ENCODE assay signal across 23 cellular contexts in the genomic region with DNA sequence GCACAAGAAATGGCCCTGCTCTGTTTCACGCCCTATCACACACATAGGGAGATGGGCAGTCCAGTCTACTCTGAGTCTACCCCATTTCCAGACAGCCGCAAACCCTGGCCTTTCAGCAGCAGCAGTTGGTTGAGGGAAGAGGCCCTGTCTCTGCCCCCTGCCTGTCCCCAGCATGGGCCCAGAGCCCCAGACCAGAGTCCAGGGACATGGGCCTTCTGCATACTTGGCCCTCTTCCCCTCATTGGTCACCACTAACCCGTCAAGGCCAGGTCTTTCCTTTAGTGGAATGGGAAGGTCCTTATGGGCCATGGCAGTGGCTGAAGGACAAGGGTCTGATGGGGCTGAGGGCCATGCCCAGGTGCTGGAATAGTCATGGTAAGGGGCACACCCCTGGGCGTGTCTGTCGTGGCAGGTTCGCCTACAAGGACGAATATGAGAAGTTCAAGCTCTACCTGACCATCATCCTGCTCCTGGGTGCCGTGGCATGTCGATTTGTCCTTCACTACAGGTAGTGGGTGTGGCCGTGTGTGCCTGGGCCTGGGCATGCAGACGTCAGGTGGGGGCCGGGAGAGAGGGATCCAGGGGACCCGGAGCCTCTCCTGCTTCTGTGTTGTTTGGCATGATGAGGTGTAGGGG. TPM values are rescaled to one million over a fixed set of nuclear protein-coding genes. Genes with fewer than 3 reads are reported as not detected.
DNase-seq lines count a peak whose midpoint lies in the region; ATAC-seq, FAIRE-seq and TF ChIP-seq lines count a peak whose summit lies in the region.
"Had no signal": no experiment of that assay in that cellular context is flagged by ENCODE, and none has a peak within 500 bp of the region (broad histone marks: within the 10 kb centered on the region; RNA-seq: fewer than 3 reads in every experiment).

No MANE protein-coding gene starts in this region.

- no peak for TF ChIP-seq POLR2A in HepG2 (IDR thresholded peaks at IDR 0.05; ENCODE audit: insufficient read depth in 1 of 2, low read depth in 2 of 2, low read length in 2 of 2)
- TF ChIP-seq POLR2A in right lobe of liver (IDR thresholded peaks at IDR 0.05), result no peak

- no peaks in the 10 kb centered on the region for H3K27me3 Mint-ChIP-seq in T-helper 1 cell treated with Interleukin-12 subunit alpha and Interleukin-12 subunit beta and Interleukin-4 antibody, amounts not matched to agents 30 μg/mL and 1 μg/mL, for 36 hours (ENCODE audit: low read depth)

- H3K4me3 ChIP-seq in HepG2 (replicated peaks in 1 of 3; ENCODE audit: insufficient read depth in 1 of 3, low read depth in 2 of 3, low read length in 3 of 3) (no peak overlapping the region), right lobe of liver (no peak overlapping the region), bronchial epithelial cell (ENCODE audit: low read depth, low read length) (no peak overlapping the region)
- H3K4me3 ChIP-seq: GM12878, GM23338, K562, Peyer's patch had no signal

- no peak overlapping the region for H2AFZ ChIP-seq in HepG2 (ENCODE audit: low read length)
- H2AFZ ChIP-seq: GM23338 had no signal

- peaks cover 17% of the 10 kb centered on the region for H3K36me3 Mint-ChIP-seq in T-helper 1 cell treated with Interleukin-12 subunit alpha and Interleukin-12 subunit beta and Interleukin-4 antibody, amounts not matched to agents 30 μg/mL and 1 μg/mL, for 36 hours (ENCODE audit: low read depth)
- H3K36me3 Mint-ChIP-seq in stimulated activated effector memory CD8-positive, alpha-beta T cell treated with anti-CD3 and anti-CD28 coated beads, Interleukin-12 subunit alpha, Interleukin-12 subunit beta, amount 100 ng/mL, for 72 hours, result peaks cover 8% of the 10 kb centered on the region
- H3K36me3 Mint-ChIP-seq: CD14-positive monocyte had no signal

- no peak for TF ChIP-seq RAD21 in HepG2 (CRISPR knock-in tag; IDR thresholded peaks at IDR 0.05)

- H3K36me3 ChIP-seq in HepG2 (replicated peaks in 1 of 2; ENCODE audit: control insufficient read depth in 1 of 2, insufficient read depth in 2 of 2, low read length in 2 of 2), result peaks cover 3 to 12% of the 10 kb centered on the region in 2 experiments; a peak in 3 of 5 replicates
- no peaks in the 10 kb centered on the region for H3K36me3 ChIP-seq in right lobe of liver
- peaks cover 9% of the 10 kb centered on the region for H3K36me3 ChIP-seq in bronchial epithelial cell (ENCODE audit: control insufficient read depth, insufficient read depth, low read length)
- H3K36me3 ChIP-seq: Peyer's patch had no signal

- in situ Hi-C loops in HepG2 (cut with HindIII; ENCODE audit: extremely low pct_ligation_motif_present, low pct_unique_long_range_greater_than_20kb), result no loop called here

- H3K4me1 ChIP-seq in HepG2 (ENCODE audit: insufficient read depth, low read length) (peaks cover 49% of the 10 kb centered on the region), right lobe of liver (peaks cover 0 to 17% (median 7%) of the 10 kb centered on the region in 4 donors)
- H3K4me1 ChIP-seq: Peyer's patch had no signal

- peaks cover 4% of the 10 kb centered on the region for H3K9me3 Mint-ChIP-seq in T-helper 1 cell treated with Interleukin-12 subunit alpha and Interleukin-12 subunit beta and Interleukin-4 antibody, amounts not matched to agents 30 μg/mL and 1 μg/mL, for 36 hours
- H3K9me3 Mint-ChIP-seq in stimulated activated effector memory CD8-positive, alpha-beta T cell treated with anti-CD3 and anti-CD28 coated beads, Interleukin-12 subunit alpha, Interleukin-12 subunit beta, amount 100 ng/mL, for 72 hours, result no peaks in the 10 kb centered on the region
- H3K9me3 Mint-ChIP-seq: CD14-positive monocyte, GM23338 had no signal

- WGBS in HepG2 (ENCODE audit: low lambda C conversion rate), result 91% methylated on average over 11 of the region's 13 CpGs
- WGBS in right lobe of liver (ENCODE audit: insufficient coverage, low coverage, low lambda C conversion rate, missing lambda C conversion rate), result 100% methylated on average over 2 of the region's 13 CpGs

- FAIRE-seq in HepG2 (lab: Jason Lieb, UNC) (no peak), bronchial epithelial cell (lab: Jason Lieb, UNC) (peak; percentile 55)
- FAIRE-seq: GM12878, GM19239, K562 had no signal

- H3K9me3 ChIP-seq in HepG2 (ENCODE audit: low read length) (no peaks in the 10 kb centered on the region), right lobe of liver (no peaks in the 10 kb centered on the region)
- H3K9me3 ChIP-seq: Peyer's patch had no signal

- peak; percentile 33 for ATAC-seq in HepG2
- no peak for ATAC-seq in right lobe of liver
- no peak for ATAC-seq in stimulated activated effector memory CD8-positive, alpha-beta T cell treated with anti-CD3 and anti-CD28 coated beads, Interleukin-12 subunit alpha, Interleukin-12 subunit beta, amount 100 ng/mL, for 72 hours
- ATAC-seq: GM12878, GM23338, HCT116, K562 had no signal

- no peak overlapping the region for H3K9ac ChIP-seq in HepG2 (ENCODE audit: insufficient read depth, low read depth, low read length)

- H3K79me2 ChIP-seq in HepG2 (ENCODE audit: insufficient read depth, low read length), result no peaks in the 10 kb centered on the region

- DNase-seq in T-helper 1 cell (no peak), HepG2 (ENCODE audit: low spot score) (no peak), right lobe of liver (no peak), bronchial epithelial cell (ENCODE audit: low read depth) (no peak), COLO829 (ENCODE audit: low spot score) (no peak), ecto neural progenitor cell (ENCODE audit: low spot score) (no peak)
- DNase-seq in stimulated activated effector memory CD8-positive, alpha-beta T cell treated with anti-CD3 and anti-CD28 coated beads, Interleukin-12 subunit alpha, Interleukin-12 subunit beta, amount 100 ng/mL, for 72 hours (ENCODE audit: low spot score in 2 of 2), result no peak
- DNase-seq: Calu3, EL, NCI-H1105, NCI-H2081, NCI-H446 treated with DMSO at 0.1 percent for 48 hours, NCI-H69, Peyer's patch, SHP77 had no signal

- CTCF ChIA-PET in HepG2 (lab: Yijun Ruan, JAX; ENCODE audit: low intra/inter-chr PET ratio, low total read pairs), result no interaction called here

- peak overlapping the region; percentile 52 for H3K27ac ChIP-seq in HepG2 (ENCODE audit: extremely low read length, insufficient read depth, low read length)
- no peak overlapping the region for H3K27ac ChIP-seq in right lobe of liver
- H3K27ac ChIP-seq: 22Rv1, Peyer's patch had no signal

- POLR2A ChIA-PET in HepG2 (lab: Yijun Ruan, JAX), result no interaction called here

- no peak for TF ChIP-seq EP300 in HepG2 (IDR thresholded peaks at IDR 0.05; ENCODE audit: low read depth in 2 of 2, low read length in 2 of 2)
- TF ChIP-seq EP300 in HepG2 (CRISPR knock-in tag; IDR thresholded peaks at IDR 0.05; ENCODE audit: borderline replicate concordance), result no peak

- no peak overlapping the region for H3K4me3 Mint-ChIP-seq in T-helper 1 cell treated with Interleukin-12 subunit alpha and Interleukin-12 subunit beta and Interleukin-4 antibody, amounts not matched to agents 30 μg/mL and 1 μg/mL, for 36 hours
- no peak overlapping the region for H3K4me3 Mint-ChIP-seq in stimulated activated effector memory CD8-positive, alpha-beta T cell treated with anti-CD3 and anti-CD28 coated beads, Interleukin-12 subunit alpha, Interleukin-12 subunit beta, amount 100 ng/mL, for 72 hours
- H3K4me3 Mint-ChIP-seq: CD14-positive monocyte, GM23338 had no signal

- peaks cover 11% of the 10 kb centered on the region for H3K4me1 Mint-ChIP-seq in T-helper 1 cell treated with Interleukin-12 subunit alpha and Interleukin-12 subunit beta and Interleukin-4 antibody, amounts not matched to agents 30 μg/mL and 1 μg/mL, for 36 hours (ENCODE audit: low read depth)
- peaks cover 5% of the 10 kb centered on the region for H3K4me1 Mint-ChIP-seq in stimulated activated effector memory CD8-positive, alpha-beta T cell treated with anti-CD3 and anti-CD28 coated beads, Interleukin-12 subunit alpha, Interleukin-12 subunit beta, amount 100 ng/mL, for 72 hours
- H3K4me1 Mint-ChIP-seq: GM23338 had no signal

- H3K27ac Mint-ChIP-seq in T-helper 1 cell treated with Interleukin-12 subunit alpha and Interleukin-12 subunit beta and Interleukin-4 antibody, amounts not matched to agents 30 μg/mL and 1 μg/mL, for 36 hours, result peak overlapping the region; percentile 73
- peak overlapping the region; percentile 74 for H3K27ac Mint-ChIP-seq in stimulated activated effector memory CD8-positive, alpha-beta T cell treated with anti-CD3 and anti-CD28 coated beads, Interleukin-12 subunit alpha, Interleukin-12 subunit beta, amount 100 ng/mL, for 72 hours
- H3K27ac Mint-ChIP-seq: GM23338 had no signal

- BruUV-seq in HepG2 (replicated peaks; lab: Mats Ljungman, UMichigan), result no TSS peak

- intact Hi-C loops in HepG2 (cut with micrococcal nuclease; ENCODE audit: unreplicated experiment) (no loop called here), right lobe of liver (cut with DNase I) (no loop called here)

- H3K27me3 ChIP-seq in HepG2 (ENCODE audit: control insufficient read depth in 1 of 2, insufficient read depth in 2 of 2, low read length in 2 of 2) (no peaks in the 10 kb centered on the region), right lobe of liver (no peaks in the 10 kb centered on the region), bronchial epithelial cell (ENCODE audit: control insufficient read depth, insufficient read depth, low read length) (no peaks in the 10 kb centered on the region)
- H3K27me3 ChIP-seq: Peyer's patch had no signal

- no peak for TF ChIP-seq CTCF in HepG2 (CRISPR knock-in tag; IDR thresholded peaks at IDR 0.05)
- no peak for TF ChIP-seq CTCF in right lobe of liver (IDR thresholded peaks at IDR 0.05)
- TF ChIP-seq CTCF in bronchial epithelial cell (IDR thresholded peaks at IDR 0.05; ENCODE audit: insufficient read depth, low read length, severe bottlenecking), result no peak

- 0 out of 2 replicates have a peak overlapping the region, but pooled peaks have one; percentile 27 for H3K4me2 ChIP-seq in HepG2 (ENCODE audit: low read depth, low read length)
- H3K4me2 ChIP-seq: GM23338 had no signal

- no peaks in the 10 kb centered on the region for H4K20me1 ChIP-seq in HepG2 (ENCODE audit: insufficient read depth, low read length)

RNA-seq across cellular contexts. Expression of gene TMEM120B, which starts 39.3 kb away (rescaled TPM):
- total RNA-seq in HepG2 (2016; rRNA removed; fragmentation: Illumina TruSeq; extraction: Trizol), result 3.8 and 7.1 TPM in 2 replicates
- 4.1 and 4.4 TPM in 2 replicates for total RNA-seq in HepG2 (2016; cell fraction: cytosol; rRNA removed; fragmentation: Illumina TruSeq; extraction: Trizol; ENCODE audit: low read depth)
- 2.9 and 6.5 TPM in 2 replicates for total RNA-seq in HepG2 (2016; cell fraction: insoluble cytoplasmic fraction; rRNA removed; fragmentation: Illumina TruSeq; extraction: Trizol)
- total RNA-seq in HepG2 (2016; cell fraction: membrane; rRNA removed; fragmentation: Illumina TruSeq; extraction: Trizol), result 5.8 and 6.5 TPM in 2 replicates
- total RNA-seq in HepG2 (2016; cell fraction: nucleus; rRNA removed; fragmentation: Illumina TruSeq; extraction: Trizol), result 7.0 and 7.1 TPM in 2 replicates
- 12.9 and 14.3 TPM in 2 replicates for polyA plus RNA-seq in HepG2 (2011; rRNA removed)
- polyA plus RNA-seq in HepG2 (2011; cell fraction: cytosol; rRNA removed), result 6.4 and 7.2 TPM in 2 replicates
- polyA plus RNA-seq in HepG2 (2011; cell fraction: nucleus; rRNA removed), result 31.6 and 33.2 TPM in 2 replicates
- 5.8 and 5.9 TPM in 2 replicates for polyA plus RNA-seq in HepG2 (2012)
- polyA plus RNA-seq in HepG2 (2016; cell fraction: cytosol; fragmentation: Illumina TruSeq; extraction: Trizol; ENCODE audit: low read depth), result 5.1 and 6.6 TPM in 2 replicates
- polyA plus RNA-seq in HepG2 (2016; cell fraction: insoluble cytoplasmic fraction; fragmentation: Illumina TruSeq; extraction: Trizol; ENCODE audit: low read depth), result 4.7 and 5.1 TPM in 2 replicates
- polyA plus RNA-seq in HepG2 (2016; cell fraction: membrane; fragmentation: Illumina TruSeq; extraction: Trizol; ENCODE audit: low read depth), result 6.2 and 7.5 TPM in 2 replicates
- 20.3 and 25.3 TPM in 2 replicates for polyA plus RNA-seq in HepG2 (2016; cell fraction: nucleus; fragmentation: Illumina TruSeq; extraction: Trizol; ENCODE audit: insufficient read depth, low read depth)
- polyA minus RNA-seq in HepG2 (2011; rRNA and poly(A)+ RNA removed; ENCODE audit: low replicate concordance), result 26.4 and 34.9 TPM in 2 replicates
- 8.7 and 9.2 TPM in 2 replicates for polyA minus RNA-seq in HepG2 (2011; cell fraction: cytosol; rRNA and poly(A)+ RNA removed)
- 9.5 and 9.8 TPM in 2 replicates for polyA minus RNA-seq in HepG2 (2011; cell fraction: nucleus; rRNA and poly(A)+ RNA removed)
- total RNA-seq in right lobe of liver, result 1 to 10 TPM; 3.3 to 6.4 (median 4.7) TPM
- 4.7 and 9.7 TPM in 2 replicates for total RNA-seq in bronchial epithelial cell

RNA-seq across cellular contexts. Expression of gene RHOF, which starts 41.7 kb away (rescaled TPM):
- 11.0 and 14.6 TPM in 2 replicates for total RNA-seq in HepG2 (2016; rRNA removed; fragmentation: Illumina TruSeq; extraction: Trizol)
- 10.8 and 12.5 TPM in 2 replicates for total RNA-seq in HepG2 (2016; cell fraction: cytosol; rRNA removed; fragmentation: Illumina TruSeq; extraction: Trizol; ENCODE audit: low read depth)
- 9.8 and 14.8 TPM in 2 replicates for total RNA-seq in HepG2 (2016; cell fraction: insoluble cytoplasmic fraction; rRNA removed; fragmentation: Illumina TruSeq; extraction: Trizol)
- total RNA-seq in HepG2 (2016; cell fraction: membrane; rRNA removed; fragmentation: Illumina TruSeq; extraction: Trizol), result 18.2 and 24.9 TPM in 2 replicates
- 14.1 and 17.3 TPM in 2 replicates for total RNA-seq in HepG2 (2016; cell fraction: nucleus; rRNA removed; fragmentation: Illumina TruSeq; extraction: Trizol)
- 31.3 and 32.2 TPM in 2 replicates for polyA plus RNA-seq in HepG2 (2011; rRNA removed)
- 28.4 and 38.7 TPM in 2 replicates for polyA plus RNA-seq in HepG2 (2011; cell fraction: cytosol; rRNA removed)
- polyA plus RNA-seq in HepG2 (2011; cell fraction: nucleus; rRNA removed), result 37.5 and 40.2 TPM in 2 replicates
- 10.8 and 12.9 TPM in 2 replicates for polyA plus RNA-seq in HepG2 (2012)
- 19.8 and 23.7 TPM in 2 replicates for polyA plus RNA-seq in HepG2 (2016; cell fraction: cytosol; fragmentation: Illumina TruSeq; extraction: Trizol; ENCODE audit: low read depth)
- polyA plus RNA-seq in HepG2 (2016; cell fraction: insoluble cytoplasmic fraction; fragmentation: Illumina TruSeq; extraction: Trizol; ENCODE audit: low read depth), result 19.7 and 25.0 TPM in 2 replicates
- polyA plus RNA-seq in HepG2 (2016; cell fraction: membrane; fragmentation: Illumina TruSeq; extraction: Trizol; ENCODE audit: low read depth), result 27.0 and 27.4 TPM in 2 replicates
- polyA plus RNA-seq in HepG2 (2016; cell fraction: nucleus; fragmentation: Illumina TruSeq; extraction: Trizol; ENCODE audit: insufficient read depth, low read depth), result 24.9 and 31.1 TPM in 2 replicates
- 46.1 and 174 TPM in 2 replicates for polyA minus RNA-seq in HepG2 (2011; rRNA and poly(A)+ RNA removed; ENCODE audit: low replicate concordance)
- 32.2 and 38.9 TPM in 2 replicates for polyA minus RNA-seq in HepG2 (2011; cell fraction: cytosol; rRNA and poly(A)+ RNA removed)
- 32.4 and 35.6 TPM in 2 replicates for polyA minus RNA-seq in HepG2 (2011; cell fraction: nucleus; rRNA and poly(A)+ RNA removed)
- 10 to 100 TPM in 2 of 6 experiments, 1 to 10 TPM in 4; 3.7 to 16.2 (median 5.0) TPM for total RNA-seq in right lobe of liver
- 15.5 and 27.7 TPM in 2 replicates for total RNA-seq in bronchial epithelial cell

RNA-seq across cellular contexts. Expression of gene SETD1B, which starts 52.0 kb away (rescaled TPM):
- total RNA-seq in HepG2 (2016; rRNA removed; fragmentation: Illumina TruSeq; extraction: Trizol) (1.4 and 1.8 TPM in 2 replicates), right lobe of liver (10 to 100 TPM in 3 of 6 experiments, 1 to 10 TPM in 3; 3.7 to 20.0 (median 9.3) TPM), bronchial epithelial cell (1.8 and 2.2 TPM in 2 replicates)
- total RNA-seq in HepG2 (2016; cell fraction: cytosol; rRNA removed; fragmentation: Illumina TruSeq; extraction: Trizol; ENCODE audit: low read depth), result 0.40 and 0.44 TPM in 2 replicates
- total RNA-seq in HepG2 (2016; cell fraction: insoluble cytoplasmic fraction; rRNA removed; fragmentation: Illumina TruSeq; extraction: Trizol), result 1.3 TPM in 2 replicates
- total RNA-seq in HepG2 (2016; cell fraction: membrane; rRNA removed; fragmentation: Illumina TruSeq; extraction: Trizol), result 1.3 and 1.4 TPM in 2 replicates
- total RNA-seq in HepG2 (2016; cell fraction: nucleus; rRNA removed; fragmentation: Illumina TruSeq; extraction: Trizol), result 2.7 and 3.3 TPM in 2 replicates
- polyA plus RNA-seq in HepG2 (2011; rRNA removed), result 1.1 and 1.3 TPM in 2 replicates
- 0.43 and 0.51 TPM in 2 replicates for polyA plus RNA-seq in HepG2 (2011; cell fraction: cytosol; rRNA removed)
- 9.3 TPM in 2 replicates for polyA plus RNA-seq in HepG2 (2011; cell fraction: nucleus; rRNA removed)
- 4.2 and 6.2 TPM in 2 replicates for polyA plus RNA-seq in HepG2 (2012)
- 0.32 and 0.34 TPM in 2 replicates for polyA plus RNA-seq in HepG2 (2016; cell fraction: cytosol; fragmentation: Illumina TruSeq; extraction: Trizol; ENCODE audit: low read depth)
- 2.6 and 3.8 TPM in 2 replicates for polyA plus RNA-seq in HepG2 (2016; cell fraction: insoluble cytoplasmic fraction; fragmentation: Illumina TruSeq; extraction: Trizol; ENCODE audit: low read depth)
- polyA plus RNA-seq in HepG2 (2016; cell fraction: membrane; fragmentation: Illumina TruSeq; extraction: Trizol; ENCODE audit: low read depth), result 0.70 and 0.76 TPM in 2 replicates
- 16.0 and 18.9 TPM in 2 replicates for polyA plus RNA-seq in HepG2 (2016; cell fraction: nucleus; fragmentation: Illumina TruSeq; extraction: Trizol; ENCODE audit: insufficient read depth, low read depth)
- 2.1 and 4.2 TPM in 2 replicates for polyA minus RNA-seq in HepG2 (2011; rRNA and poly(A)+ RNA removed; ENCODE audit: low replicate concordance)
- polyA minus RNA-seq in HepG2 (2011; cell fraction: cytosol; rRNA and poly(A)+ RNA removed), result 1.8 and 2.5 TPM in 2 replicates
- polyA minus RNA-seq in HepG2 (2011; cell fraction: nucleus; rRNA and poly(A)+ RNA removed), result 3.6 and 4.4 TPM in 2 replicates
